ENCODE assay signal across 15 cellular contexts in the genomic region with DNA sequence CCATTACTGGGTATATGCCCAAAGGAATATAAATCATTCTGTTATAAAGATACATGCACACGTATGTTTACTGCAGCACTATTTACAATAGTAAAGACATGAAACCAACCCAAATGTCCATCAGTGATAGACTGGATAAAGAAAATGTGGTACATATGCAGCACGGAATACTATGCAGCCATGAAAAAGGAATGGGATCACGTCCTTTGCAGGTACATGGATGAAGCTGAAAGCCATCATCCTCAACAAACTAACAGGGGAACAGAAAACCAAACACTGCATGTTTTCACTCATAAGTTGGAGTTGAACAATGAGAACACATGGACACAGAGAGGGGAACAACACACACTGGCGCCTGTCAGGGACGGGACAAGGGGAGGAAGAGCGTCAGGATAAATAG. TPM values are rescaled to one million over a fixed set of nuclear protein-coding genes. Genes with fewer than 3 reads are reported as not detected.
DNase-seq lines count a peak whose midpoint lies in the region; ATAC-seq, FAIRE-seq and TF ChIP-seq lines count a peak whose summit lies in the region.
"Not testable (repeated sequence)": the region's sequence is repeated elsewhere in the genome, so short reads cannot be mapped to it uniquely, and the experiment has no call there.
"Had no signal": no experiment of that assay in that cellular context is flagged by ENCODE, and none has a peak within 500 bp of the region (broad histone marks: within the 10 kb centered on the region; RNA-seq: fewer than 3 reads in every experiment).

No MANE protein-coding gene starts in this region.

- not testable (repeated sequence) for H3K9me3 ChIP-seq in HEK293 (ENCODE audit: control insufficient read depth, insufficient read depth, low read depth, low read length); K562 (replicated peaks; ENCODE audit: control insufficient read depth, insufficient read depth, low read depth, low read length); H1 (ENCODE audit: insufficient read depth in 2 of 2, low read depth in 1 of 2, low read length in 1 of 2)

- ATAC-seq in K562, result not testable (repeated sequence)

- H2BK15ac ChIP-seq in H1 (ENCODE audit: low read length), result not testable (repeated sequence)

- H2BK5ac ChIP-seq in H1 (ENCODE audit: low read depth, low read length), result not testable (repeated sequence)

- not testable (repeated sequence) for H3K4me3 Mint-ChIP-seq in T-helper 1 cell treated with Interleukin-12 subunit alpha and Interleukin-12 subunit beta and Interleukin-4 antibody, amounts not matched to agents 30 μg/mL and 1 μg/mL, for 36 hours

- not testable (repeated sequence) for H3K18ac ChIP-seq in H1 (ENCODE audit: extremely low read depth, low read length)

- not testable (repeated sequence) for H3K36me3 ChIP-seq in HEK293 (ENCODE audit: control insufficient read depth in 2 of 2, insufficient read depth in 1 of 2, low read length in 2 of 2); K562 (ENCODE audit: control insufficient read depth, insufficient read depth, low read length); H1 (ENCODE audit: control insufficient read depth in 2 of 4, insufficient read depth in 4 of 4, low read length in 3 of 4)

- not testable (repeated sequence) for H2AK5ac ChIP-seq in H1 (ENCODE audit: low read depth, low read length)

- H3K79me2 ChIP-seq in K562 (ENCODE audit: control insufficient read depth, insufficient read depth, low read length); H1 (ENCODE audit: control insufficient read depth in 1 of 2, insufficient read depth in 2 of 2, low read length in 2 of 2): not testable (repeated sequence)

- not testable (repeated sequence) for DNase-seq in K562 (ENCODE audit: extremely low read depth in 1 of 4, low spot score in 3 of 4); H1 (ENCODE audit: low read depth in 1 of 2, low spot score in 2 of 2)

- H2BK12ac ChIP-seq in H1 (ENCODE audit: low read depth, low read length), result not testable (repeated sequence)

- in situ Hi-C loops in K562 (cut with MboI), result not testable (repeated sequence)

- H3K23me2 ChIP-seq in H1 (ENCODE audit: low read depth, low read length), result not testable (repeated sequence)

- peaks cover 8 to 19% of the 10 kb centered on the region in 2 experiments for H3K27me3 ChIP-seq in K562 (ENCODE audit: control insufficient read depth in 2 of 2, insufficient read depth in 2 of 2, low read length in 2 of 2)
- H3K27me3 ChIP-seq in H1 (replicated peaks in 1 of 4; ENCODE audit: control insufficient read depth in 3 of 4, extremely low read depth in 1 of 4, insufficient read depth in 3 of 4, low read length in 3 of 4), result not testable (repeated sequence)

- CTCF ChIA-PET in HEK293 (lab: Yijun Ruan, JAX), result interaction anchor here (0.7 kb wide), 1 partner anchor 499 kb away, joined by 3 read pairs; no protein-coding TSS in a partner anchor
- CTCF ChIA-PET in K562 (lab: Yijun Ruan, JAX; ENCODE audit: low intra/inter-chr PET ratio); H1 (lab: Charles Lee; ENCODE audit: partially characterized antibody): not testable (repeated sequence)

- H3K4me1 ChIP-seq in HEK293 (ENCODE audit: control insufficient read depth, insufficient read depth, low read length); K562 (replicated peaks in 1 of 2; ENCODE audit: control insufficient read depth in 2 of 2, insufficient read depth in 2 of 2, low read length in 2 of 2); H1 (replicated peaks in 1 of 4; ENCODE audit: control insufficient read depth in 3 of 4, insufficient read depth in 4 of 4, low read length in 3 of 4): not testable (repeated sequence)

- peaks cover 17% of the 10 kb centered on the region for H3K4me1 Mint-ChIP-seq in T-helper 1 cell treated with Interleukin-12 subunit alpha and Interleukin-12 subunit beta and Interleukin-4 antibody, amounts not matched to agents 30 μg/mL and 1 μg/mL, for 36 hours (ENCODE audit: low read depth)

- not testable (repeated sequence) for TF ChIP-seq CTCF in HEK293 (tag by site-specific recombination; IDR thresholded peaks at IDR 0.05); K562 (IDR thresholded peaks at IDR 0.05 in 2 of 3, conservative IDR thresholded peaks at IDR 0.05 in 1 of 3; ENCODE audit: insufficient read depth in 2 of 3, low read depth in 1 of 3, low read length in 3 of 3); H1 (IDR thresholded peaks at IDR 0.05; ENCODE audit: control extremely low read depth in 1 of 3, insufficient read depth in 1 of 3, low read depth in 1 of 3, low read length in 3 of 3)

- H3K79me1 ChIP-seq in H1 (ENCODE audit: low read depth, low read length), result not testable (repeated sequence)

- H2AFZ ChIP-seq in K562 (ENCODE audit: low read depth, low read length); H1 (ENCODE audit: low read length): not testable (repeated sequence)

- not testable (repeated sequence) for H3K23ac ChIP-seq in H1 (ENCODE audit: insufficient read length)

- H3K14ac ChIP-seq in H1 (ENCODE audit: insufficient read length), result not testable (repeated sequence)

- peaks cover 45% of the 10 kb centered on the region for H3K9me3 Mint-ChIP-seq in T-helper 1 cell treated with Interleukin-12 subunit alpha and Interleukin-12 subunit beta and Interleukin-4 antibody, amounts not matched to agents 30 μg/mL and 1 μg/mL, for 36 hours

- H3K27me3 Mint-ChIP-seq in T-helper 1 cell treated with Interleukin-12 subunit alpha and Interleukin-12 subunit beta and Interleukin-4 antibody, amounts not matched to agents 30 μg/mL and 1 μg/mL, for 36 hours (ENCODE audit: low read depth), result not testable (repeated sequence)

- not testable (repeated sequence) for TF ChIP-seq RAD21 in K562 (CRISPR knock-in tag; conservative IDR thresholded peaks at IDR 0.05 in 1 of 2, IDR thresholded peaks at IDR 0.05 in 1 of 2); H1 (IDR thresholded peaks at IDR 0.05 in 1 of 2, conservative IDR thresholded peaks at IDR 0.05 in 1 of 2; ENCODE audit: low read depth in 2 of 2, low read length in 2 of 2)

- POLR2A ChIA-PET in HEK293 (lab: Yijun Ruan, JAX); K562 (lab: Yijun Ruan, JAX); H1 (lab: Charles Lee; ENCODE audit: partially characterized antibody): not testable (repeated sequence)

- H3K4me3 ChIP-seq in HEK293 (ENCODE audit: low read depth, low read length); K562; H1 (ENCODE audit: extremely low read depth in 1 of 4, insufficient read depth in 2 of 4, low read depth in 3 of 4, low read length in 4 of 4): not testable (repeated sequence)

- not testable (repeated sequence) for BruUV-seq in K562 (replicated peaks; lab: Mats Ljungman, UMichigan)

- not testable (repeated sequence) for H3K56ac ChIP-seq in H1 (replicated peaks; ENCODE audit: insufficient read length, low read depth, low read length)

- not testable (repeated sequence) for TF ChIP-seq EP300 in K562 (IDR thresholded peaks at IDR 0.05; ENCODE audit: low read length); H1 (IDR thresholded peaks at IDR 0.05; ENCODE audit: borderline replicate concordance in 1 of 2, low read depth in 2 of 2, low read length in 2 of 2)

- H3K4me2 ChIP-seq in K562 (ENCODE audit: insufficient read depth, low read length); H1 (ENCODE audit: insufficient read depth in 1 of 2, low read depth in 2 of 2, low read length in 2 of 2): not testable (repeated sequence)

- H3K27ac ChIP-seq in HEK293 (ENCODE audit: extremely low read depth, low read depth, low read length); K562 (ENCODE audit: extremely low read depth, low read depth, low read length); H1 (ENCODE audit: low read depth, low read length): not testable (repeated sequence)

- not testable (repeated sequence) for TF ChIP-seq POLR2A in K562 (conservative IDR thresholded peaks at IDR 0.05); H1 (IDR thresholded peaks at IDR 0.05; ENCODE audit: control extremely low read depth in 1 of 2, low read depth in 2 of 2, low read length in 2 of 2)

- H2BK20ac ChIP-seq in H1 (ENCODE audit: low read length), result not testable (repeated sequence)

- H3K9ac ChIP-seq in K562 (ENCODE audit: insufficient read depth in 1 of 2, low read depth in 2 of 2, low read length in 2 of 2); H1 (replicated peaks in 1 of 4; ENCODE audit: extremely low read depth in 1 of 4, low read depth in 3 of 4, low read length in 3 of 4): not testable (repeated sequence)

- H4K8ac ChIP-seq in H1 (ENCODE audit: extremely low read depth, insufficient read depth, low read length), result not testable (repeated sequence)

- not testable (repeated sequence) for H3K4ac ChIP-seq in H1 (replicated peaks; ENCODE audit: insufficient read length, low read depth, low read length)

- intact Hi-C loops in K562 (cut with micrococcal nuclease), result not testable (repeated sequence)

- FAIRE-seq in K562 (lab: Jason Lieb, UNC); H1 (lab: Jason Lieb, UNC): not testable (repeated sequence)

- 12% methylated on average over 6 of the region's 6 CpGs for WGBS in K562 (ENCODE audit: insufficient coverage, low coverage, missing lambda C conversion rate)
- 75% methylated on average over 6 of the region's 6 CpGs; no CpG with 5 or more reads in 1 of the 2 experiments for WGBS in H1 (ENCODE audit: extremely low coverage in 1 of 2, insufficient coverage in 1 of 2, insufficient read length in 1 of 2, insufficient replicate concordance in 2 of 2, low coverage in 1 of 2, low lambda C conversion rate in 2 of 2, missing lambda C conversion rate in 1 of 2), 2 experiments

- H4K5ac ChIP-seq in H1 (ENCODE audit: insufficient read length, low read depth, low read length), result not testable (repeated sequence)

- not testable (repeated sequence) for H2BK120ac ChIP-seq in H1 (replicated peaks; ENCODE audit: low read depth, low read length)

- not testable (repeated sequence) for H4K20me1 ChIP-seq in K562 (replicated peaks; ENCODE audit: control insufficient read depth, insufficient read depth, low read length); H1 (replicated peaks in 1 of 2; ENCODE audit: control insufficient read depth in 1 of 2, insufficient read depth in 2 of 2, low read length in 2 of 2)

- H3K36me3 Mint-ChIP-seq in T-helper 1 cell treated with Interleukin-12 subunit alpha and Interleukin-12 subunit beta and Interleukin-4 antibody, amounts not matched to agents 30 μg/mL and 1 μg/mL, for 36 hours (ENCODE audit: low read depth), result peaks cover 29% of the 10 kb centered on the region

- H3K9me1 ChIP-seq in K562 (ENCODE audit: control insufficient read depth, insufficient read depth, low read length), result not testable (repeated sequence)

- not testable (repeated sequence) for H4K91ac ChIP-seq in H1 (replicated peaks; ENCODE audit: insufficient read length, low read length)

- peak overlapping the region; percentile 57 for H3K27ac Mint-ChIP-seq in T-helper 1 cell treated with Interleukin-12 subunit alpha and Interleukin-12 subunit beta and Interleukin-4 antibody, amounts not matched to agents 30 μg/mL and 1 μg/mL, for 36 hours

RNA-seq across cellular contexts. Expression of a gene that starts 19.1 kb away (rescaled TPM):
- 7.6 and 11.7 TPM in 2 replicates for total RNA-seq in K562 (2011; cell fraction: chromatin; rRNA removed; ENCODE audit: low replicate concordance)
- 3.4 and 4.2 TPM in 2 replicates for total RNA-seq in K562 (2011; cell fraction: nucleolus; rRNA removed)
- total RNA-seq in K562 (2011; cell fraction: nucleoplasm; rRNA removed), result 6.2 and 17.9 TPM in 2 replicates
- total RNA-seq in K562 (2014; rRNA removed) (0.12 TPM in 1 of 2 replicates, not detected in the other), K562 (2014; rRNA removed; fragmentation: Illumina TruSeq; extraction: Trizol) (under 0.01 and 0.03 TPM in 2 replicates), K562 (2015; rRNA removed; fragmentation: Illumina TruSeq; extraction: Trizol) (under 0.01 TPM in 1 of 2 replicates, not detected in the other), K562 (2021) (0.11 and 0.31 TPM in 2 replicates)
- polyA plus RNA-seq in K562 (2011; rRNA removed) (0.11 and 0.21 TPM in 2 replicates), K562 (2014; fragmentation: Illumina TruSeq; extraction: Trizol) (0.10 and 0.11 TPM in 2 replicates), K562 (2014; fragmentation: Nextera tagmentation; extraction: Ambion mirVana) (not detected), K562 (2014; rRNA removed) (0.07 TPM in 2 replicates), H1 (2011; rRNA removed) (0.89 and 2.0 TPM in 2 replicates)
- 0.16 and 0.61 TPM in 2 replicates for polyA plus RNA-seq in K562 (2011; cell fraction: cytosol; rRNA removed)
- polyA plus RNA-seq in K562 (2011; cell fraction: nucleus; rRNA removed), result 1.00 and 2.9 TPM in 2 replicates
- 0.22 and 2.0 TPM in 2 replicates for polyA plus RNA-seq in K562 (2012)
- 0.33 and 1.0 TPM in 2 replicates for polyA minus RNA-seq in K562 (2011; rRNA and poly(A)+ RNA removed)
- polyA minus RNA-seq in K562 (2011; cell fraction: cytosol; rRNA and poly(A)+ RNA removed), result 0.18 and 1.4 TPM in 2 replicates
- polyA minus RNA-seq in K562 (2011; cell fraction: nucleus; rRNA and poly(A)+ RNA removed), result 0.44 and 1.8 TPM in 2 replicates
- 1.4 and 2.0 TPM in 2 replicates for total RNA-seq in H1 (2021; fragmentation: NEBNext Ultra II Directional; extraction: Animal tissue kit (Norgen Biotek cat#: 25700))
- polyA plus RNA-seq in H1 (2011; cell fraction: cytosol; rRNA removed), result 0.94 TPM
- 5.4 TPM for polyA plus RNA-seq in H1 (2011; cell fraction: nucleus; rRNA removed)
- polyA plus RNA-seq in H1 (2012, experiment 1 of 2), result 1.1 to 1.8 TPM (median 1.6 TPM) in 4 replicates
- polyA plus RNA-seq in H1 (2012, experiment 2 of 2), result 0.34 TPM
- 0.83 TPM for polyA plus RNA-seq in H1 (2013, experiment 1 of 2)
- polyA plus RNA-seq in H1 (2013, experiment 2 of 2), result 0.59 TPM
- 0.98 and 2.0 TPM in 2 replicates for polyA minus RNA-seq in H1 (2011; rRNA and poly(A)+ RNA removed)
- polyA minus RNA-seq in H1 (2011; cell fraction: cytosol; rRNA and poly(A)+ RNA removed), result 1.0 TPM
- polyA minus RNA-seq in H1 (2011; cell fraction: nucleus; rRNA and poly(A)+ RNA removed), result 2.8 TPM
- total RNA-seq: A172; A673; CD4-positive, alpha-beta memory T cell; CD4-positive, alpha-beta T cell; CD4-positive, CD25-positive, alpha-beta regulatory T cell; CD8-positive, alpha-beta T cell; Daoy had no signal
- polyA plus RNA-seq: AG04450; BJ; CD14-positive monocyte; CD4-positive, alpha-beta memory T cell; CD4-positive, CD25-positive, alpha-beta regulatory T cell; CD8-positive, alpha-beta memory T cell had no signal
